Comparison of ENCODE assay signal across 15 cellular contexts in genomic region chr12:102468261-102468940, GRCh38. TPM values are rescaled to one million over a fixed set of nuclear protein-coding genes. Genes with fewer than 3 reads are reported as not detected.
"Had no signal": no experiment of that assay in that cellular context is flagged by ENCODE, and none has a peak within 500 bp of the region (broad histone marks: within the 10 kb centered on the region; RNA-seq: fewer than 3 reads in every experiment).

No MANE protein-coding gene starts in this region.

- H3K9me3 ChIP-seq: gastrocnemius medialis, heart right ventricle, thoracic aorta had no signal

- H3K4me3 ChIP-seq: gastrocnemius medialis, heart right ventricle, neural progenitor cell, thoracic aorta had no signal

- H3K36me3 ChIP-seq: gastrocnemius medialis, heart right ventricle, neural progenitor cell, thoracic aorta had no signal

- ATAC-seq: activated T-helper 17 cell treated with anti-CD3 and anti-CD28 coated beads, Interleukin-2, amount 50 U/mL, for 72 hours; gastrocnemius medialis; heart right ventricle; left lobe of liver; sciatic nerve; stimulated activated naive CD8-positive, alpha-beta T cell treated with anti-CD3 and anti-CD28 coated beads, Interleukin-15, amount 100 ng/mL, for 72 hours had no signal

- H3K27ac ChIP-seq: gastrocnemius medialis, heart right ventricle, neural progenitor cell, thoracic aorta had no signal

- DNase-seq: activated CD4-positive, CD25-positive, alpha-beta regulatory T cell treated with anti-CD3 and anti-CD28 coated beads, Interleukin-2, amount 50 U/mL, for 72 hours; activated naive CD4-positive, alpha-beta T cell treated with Interleukin-2 at 50 U/mL for 16 hours; activated T-cell treated with anti-CD3 and anti-CD28 coated beads for 4 hours; aorta; gastrocnemius medialis; heart right ventricle; islet precursor cell; mammary epithelial cell; stimulated activated naive CD8-positive, alpha-beta T cell treated with anti-CD3 and anti-CD28 coated beads, Interleukin-15, amount 100 ng/mL, for 72 hours; T-helper 9 cell had no signal

- H2AFZ ChIP-seq: neural progenitor cell had no signal

- H3K4me1 ChIP-seq: gastrocnemius medialis, neural progenitor cell had no signal

- H3K27me3 ChIP-seq: gastrocnemius medialis, heart right ventricle, neural progenitor cell had no signal

- H3K9ac ChIP-seq: neural progenitor cell had no signal

- H3K4me2 ChIP-seq: neural progenitor cell had no signal

RNA-seq across cellular contexts. Expression of gene IGF1, which starts 12.0 kb away (rescaled TPM):
- polyA plus RNA-seq: mammary epithelial cell had no signal
